11 cellular contexts compared by ENCODE assay signal in the genomic region with DNA sequence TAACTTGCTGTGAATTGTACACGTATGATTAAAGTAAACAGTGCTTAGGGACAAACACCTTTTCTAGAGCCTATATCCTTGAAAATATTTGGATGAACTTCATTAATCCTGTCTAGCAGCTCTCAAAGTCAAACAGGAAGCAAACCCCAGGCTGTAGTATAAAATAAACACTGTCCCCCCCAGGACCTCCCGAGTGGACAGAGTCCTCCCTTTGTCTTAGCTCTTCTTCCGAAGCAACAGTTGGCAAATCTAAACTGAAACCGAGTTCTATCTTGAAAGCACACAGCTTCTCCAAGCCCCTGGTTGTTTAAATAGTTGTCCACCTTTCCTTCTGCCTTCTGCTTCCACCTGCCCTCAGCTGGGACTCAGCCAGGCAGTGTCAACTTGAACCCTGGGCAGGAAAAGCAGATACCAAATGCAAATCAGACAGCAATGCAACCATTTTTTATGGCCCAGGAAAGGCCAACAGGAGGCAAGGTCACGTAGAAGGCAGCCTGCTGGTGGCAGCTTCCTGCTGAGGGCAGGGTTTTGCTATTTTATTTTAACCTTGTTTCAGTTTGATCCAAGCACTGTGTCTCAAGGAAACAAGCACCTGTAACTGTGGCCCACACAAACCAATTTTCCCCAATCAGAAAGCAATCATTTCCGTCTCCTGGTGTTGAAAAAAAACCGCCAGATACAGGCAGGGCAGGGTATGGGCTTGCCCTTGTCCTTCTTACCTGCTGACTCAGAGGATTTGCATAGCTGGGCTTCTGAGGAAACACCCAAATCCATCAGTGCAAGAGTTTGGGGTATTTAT.
DNase-seq lines count a peak whose midpoint lies in the region; ATAC-seq and TF ChIP-seq lines count a peak whose summit lies in the region.
"Had no signal": no experiment of that assay in that cellular context is flagged by ENCODE, and none has a peak within 500 bp of the region (broad histone marks: within the 10 kb centered on the region; RNA-seq: fewer than 3 reads in every experiment).

No MANE protein-coding gene starts in this region.

- intact Hi-C loops in activated T-helper 2 cell treated with anti-CD3 and anti-CD28 coated beads, Interferon-gamma antibody, Interleukin-2, Interleukin-4, amounts not matched to agents 10 μg/mL and 5 μg/mL and 100 μg/mL, durations not matched to agents 14 hours and 24 hours and 36 hours (cut with micrococcal nuclease) = loop anchor here (5.0 to 10.0 kb wide), 3 partner anchors 107 to 790 kb away; partner anchors contain the start of gene KIT
- intact Hi-C loops in sigmoid colon (cut with DNase I) = no loop called here

- POLR2A ChIA-PET in T-cell (lab: Charles Lee) = no interaction called here

- no peaks in the 10 kb centered on the region for H3K36me3 Mint-ChIP-seq in activated T-helper 2 cell treated with anti-CD3 and anti-CD28 coated beads, Interferon-gamma antibody, Interleukin-2, Interleukin-4, amounts not matched to agents 10 μg/mL and 5 μg/mL and 100 μg/mL, durations not matched to agents 14 hours and 24 hours and 36 hours (ENCODE audit: low read depth)
- no peaks in the 10 kb centered on the region for H3K36me3 Mint-ChIP-seq in T-cell
- H3K36me3 Mint-ChIP-seq: CD14-positive monocyte had no signal

- DNase-seq in COR-L47 (lab: John Stamatoyannopoulos, UW) (peak; percentile 19), T-cell (no peak), sigmoid colon (no peak), activated gamma-delta T cell (lab: John Stamatoyannopoulos, UW) (no peak), DMS 273 treated with DMSO at 0.1 percent for 48 hours (lab: John Stamatoyannopoulos, UW) (no peak)
- peak; percentile 23 for DNase-seq in activated T-helper 2 cell treated with anti-CD3 and anti-CD28 coated beads, Interferon-gamma antibody, Interleukin-2, Interleukin-4, amounts not matched to agents 10 μg/mL and 5 μg/mL and 100 μg/mL, durations not matched to agents 14 hours and 24 hours and 36 hours (ENCODE audit: low spot score)
- DNase-seq: anterior cingulate cortex, SW 1271 had no signal

- peak overlapping the region; percentile 91 for H3K27ac Mint-ChIP-seq in activated T-helper 2 cell treated with anti-CD3 and anti-CD28 coated beads, Interferon-gamma antibody, Interleukin-2, Interleukin-4, amounts not matched to agents 10 μg/mL and 5 μg/mL and 100 μg/mL, durations not matched to agents 14 hours and 24 hours and 36 hours
- no peak overlapping the region for H3K27ac Mint-ChIP-seq in T-cell
- H3K27ac Mint-ChIP-seq: CD14-positive monocyte had no signal

- CTCF ChIA-PET in T-cell (lab: Charles Lee) = no interaction called here

- TF ChIP-seq POLR2A in sigmoid colon (IDR thresholded peaks at IDR 0.05) = no peak

- no peaks in the 10 kb centered on the region for H3K9me3 ChIP-seq in sigmoid colon

- H3K36me3 ChIP-seq in sigmoid colon = no peaks in the 10 kb centered on the region

- ATAC-seq in GM19397 (IDR thresholded peaks at IDR 0.05; ENCODE audit: unreplicated experiment) (peak; percentile 56), HG03378 (IDR thresholded peaks at IDR 0.05; ENCODE audit: unreplicated experiment) (peak; percentile 81), T-cell (replicated peaks in 1 of 4) (no peak)

- H3K27me3 ChIP-seq in sigmoid colon = no peaks in the 10 kb centered on the region

- H3K27me3 Mint-ChIP-seq in activated T-helper 2 cell treated with anti-CD3 and anti-CD28 coated beads, Interferon-gamma antibody, Interleukin-2, Interleukin-4, amounts not matched to agents 10 μg/mL and 5 μg/mL and 100 μg/mL, durations not matched to agents 14 hours and 24 hours and 36 hours (ENCODE audit: low read depth) = no peaks in the 10 kb centered on the region
- H3K27me3 Mint-ChIP-seq in T-cell = peaks cover 0 to 5% of the 10 kb centered on the region in 2 donors

- no peak for TF ChIP-seq EP300 in sigmoid colon (IDR thresholded peaks at IDR 0.05)

- no peaks in the 10 kb centered on the region for H3K4me1 ChIP-seq in sigmoid colon

- no peak for TF ChIP-seq CTCF in sigmoid colon (IDR thresholded peaks at IDR 0.05)

- H3K27ac ChIP-seq in sigmoid colon = no peak overlapping the region

- 11 to 43% methylated on average over 7 of the region's 7 CpGs for WGBS in sigmoid colon, 2 donors

- H3K9me3 Mint-ChIP-seq in activated T-helper 2 cell treated with anti-CD3 and anti-CD28 coated beads, Interferon-gamma antibody, Interleukin-2, Interleukin-4, amounts not matched to agents 10 μg/mL and 5 μg/mL and 100 μg/mL, durations not matched to agents 14 hours and 24 hours and 36 hours = no peaks in the 10 kb centered on the region
- H3K9me3 Mint-ChIP-seq in T-cell = no peaks in the 10 kb centered on the region
- H3K9me3 Mint-ChIP-seq: CD14-positive monocyte had no signal

- peaks cover 13% of the 10 kb centered on the region for H3K4me1 Mint-ChIP-seq in activated T-helper 2 cell treated with anti-CD3 and anti-CD28 coated beads, Interferon-gamma antibody, Interleukin-2, Interleukin-4, amounts not matched to agents 10 μg/mL and 5 μg/mL and 100 μg/mL, durations not matched to agents 14 hours and 24 hours and 36 hours (ENCODE audit: low read depth)
- H3K4me1 Mint-ChIP-seq in T-cell = no peaks in the 10 kb centered on the region
- H3K4me1 Mint-ChIP-seq: CD14-positive monocyte had no signal

- no peak overlapping the region for H3K4me3 ChIP-seq in sigmoid colon

- H3K4me3 Mint-ChIP-seq in activated T-helper 2 cell treated with anti-CD3 and anti-CD28 coated beads, Interferon-gamma antibody, Interleukin-2, Interleukin-4, amounts not matched to agents 10 μg/mL and 5 μg/mL and 100 μg/mL, durations not matched to agents 14 hours and 24 hours and 36 hours (ENCODE audit: low read depth) = no peak overlapping the region
- H3K4me3 Mint-ChIP-seq in T-cell = no peak overlapping the region
- H3K4me3 Mint-ChIP-seq: CD14-positive monocyte had no signal

Comparison
In these comparisons a context has a peak if more than half of its experiments do, and no peak if none do; other contexts are left out.
1. DNase-seq: peak in COR-L47 (single experiment) and activated T-helper 2 cell treated with anti-CD3 and anti-CD28 coated beads, Interferon-gamma antibody, Interleukin-2, Interleukin-4, amounts not matched to agents 10 μg/mL and 5 μg/mL and 100 μg/mL, durations not matched to agents 14 hours and 24 hours and 36 hours (single experiment); none in T-cell (0 of 34), sigmoid colon (single experiment), activated gamma-delta T cell (single experiment) and DMS 273 treated with DMSO at 0.1 percent for 48 hours (single experiment).
2. ATAC-seq: peak in GM19397 (single experiment) and HG03378 (single experiment); none in T-cell (0 of 4).